In the genomic region with DNA sequence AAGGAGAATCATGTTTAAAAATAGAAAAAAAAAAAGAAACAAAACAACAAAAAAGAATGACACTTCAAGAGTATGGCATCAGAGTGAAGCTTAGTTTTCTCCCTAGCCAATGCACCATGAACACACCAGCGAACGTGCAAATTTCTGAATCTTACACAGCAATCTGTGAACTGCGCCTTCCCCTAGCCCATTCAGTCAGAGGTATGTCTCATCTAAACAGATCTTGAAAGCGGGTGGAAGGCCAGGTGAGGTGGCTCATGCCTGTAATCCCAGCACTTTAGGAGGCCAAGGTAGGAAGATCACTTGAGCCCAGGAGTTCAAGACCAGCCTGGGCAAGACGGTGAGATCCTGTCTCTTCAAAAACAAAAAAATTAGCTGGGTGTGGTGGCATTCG, we compare ENCODE assay signal across 15 cellular contexts.
DNase-seq lines count a peak whose midpoint lies in the region; ATAC-seq and TF ChIP-seq lines count a peak whose summit lies in the region.
"Had no signal": no experiment of that assay in that cellular context is flagged by ENCODE, and none has a peak within 500 bp of the region (broad histone marks: within the 10 kb centered on the region; RNA-seq: fewer than 3 reads in every experiment).

No MANE protein-coding gene starts in this region.

- H3K4ac ChIP-seq in H9 (ENCODE audit: low read depth, low read length), result no peak overlapping the region

- POLR2A ChIA-PET in activated CD4-positive, alpha-beta memory T cell treated with anti-CD3 and anti-CD28 coated beads for 36 hours (lab: Charles Lee), result no interaction called here

- no peak overlapping the region for H3K4me3 Mint-ChIP-seq in H9
- no peak overlapping the region for H3K4me3 Mint-ChIP-seq in activated CD4-positive, alpha-beta memory T cell treated with anti-CD3 and anti-CD28 coated beads for 36 hours

- no peak overlapping the region for H4K5ac ChIP-seq in H9 (ENCODE audit: insufficient read length, low read depth, low read length)

- no peak for ATAC-seq in lung (ENCODE audit: insufficient read depth, low FRiP score)
- no peak for ATAC-seq in GM19395 (IDR thresholded peaks at IDR 0.05; ENCODE audit: unreplicated experiment)
- ATAC-seq in GM19035 (IDR thresholded peaks at IDR 0.05; ENCODE audit: unreplicated experiment), result no peak
- ATAC-seq: stimulated activated naive CD8-positive, alpha-beta T cell treated with anti-CD3 and anti-CD28 coated beads, Interleukin-15, Interleukin-2, amounts not matched to agents 100 U/mL and 50 U/mL, for 24 hours had no signal

- no CpG with 5 or more reads among the region's 6 CpGs for WGBS in H9 (ENCODE audit: extremely low coverage, insufficient read length, low lambda C conversion rate)
- 92 to 94% methylated on average over 6 of the region's 6 CpGs for WGBS in lung, 2 donors
- 74 to 84% (median 77%) methylated on average over 6 of the region's 6 CpGs for WGBS in spleen, 5 donors

- H3K27me3 ChIP-seq in H9 (ENCODE audit: insufficient read depth, low read length) (no peaks in the 10 kb centered on the region), lung (ENCODE audit: control insufficient read depth, insufficient read depth) (no peaks in the 10 kb centered on the region), spleen (replicated peaks in 1 of 7) (no peaks in the 10 kb centered on the region)

- H4K20me1 ChIP-seq in H9 (ENCODE audit: control insufficient read depth, insufficient read depth, insufficient read length), result no peaks in the 10 kb centered on the region

- peaks cover 1 to 10% (median 7%) of the 10 kb centered on the region in 3 experiments; a peak in 6 of 7 replicates for H3K36me3 Mint-ChIP-seq in H9 (ENCODE audit: insufficient read depth in 1 of 3, low read depth in 3 of 3)
- H3K36me3 Mint-ChIP-seq in activated CD4-positive, alpha-beta memory T cell treated with anti-CD3 and anti-CD28 coated beads for 36 hours, result peaks cover 2% of the 10 kb centered on the region

- H3K4me3 ChIP-seq in lung (no peak overlapping the region), spleen (no peak overlapping the region)
- H3K4me3 ChIP-seq: SK-N-MC had no signal

- no peak overlapping the region for H2BK15ac ChIP-seq in H9 (ENCODE audit: low read depth, low read length)

- H3K14ac ChIP-seq in H9 (ENCODE audit: insufficient read depth, low read length), result no peak overlapping the region

- H3K4me1 ChIP-seq in H9 (ENCODE audit: insufficient read depth, low read length), result peaks cover 4% of the 10 kb centered on the region; the same call in 1 of the 2 replicates
- H3K4me1 ChIP-seq in lung (ENCODE audit: control insufficient read depth in 2 of 2, insufficient read depth in 2 of 2, low read length in 2 of 2), result peaks cover 11 to 16% of the 10 kb centered on the region in 2 donors
- H3K4me1 ChIP-seq in spleen, result peaks cover 0 to 89% (median 50%) of the 10 kb centered on the region in 6 donors

- no peak overlapping the region for H3K4me2 ChIP-seq in H9 (ENCODE audit: insufficient read depth, insufficient read length, low read length)

- H2BK20ac ChIP-seq in H9 (ENCODE audit: low read depth, low read length, poor library complexity, severe bottlenecking), result no peak overlapping the region

- no peak overlapping the region for H3K56ac ChIP-seq in H9 (ENCODE audit: insufficient read length, low read depth, low read length)

- no peak overlapping the region for H3K9ac ChIP-seq in H9 (ENCODE audit: extremely low read depth, insufficient read length, low read length)

- H2AK5ac ChIP-seq in H9 (ENCODE audit: insufficient read length, low read length), result no peak overlapping the region

- peaks cover 3% of the 10 kb centered on the region; the same call in 1 of the 2 replicates for H3K79me2 ChIP-seq in H9 (ENCODE audit: insufficient read depth, low read length)

- H3K27me3 Mint-ChIP-seq in H9 (ENCODE audit: low read depth), result no peaks in the 10 kb centered on the region
- no peaks in the 10 kb centered on the region for H3K27me3 Mint-ChIP-seq in activated CD4-positive, alpha-beta memory T cell treated with anti-CD3 and anti-CD28 coated beads for 36 hours

- H2AFZ ChIP-seq in H9 (ENCODE audit: low read length), result no peak overlapping the region

- H4K8ac ChIP-seq in H9 (replicated peaks; ENCODE audit: insufficient read length, low read depth, low read length), result no peak overlapping the region

- peak overlapping the region in 2 of 3 experiments; percentile 32 to 59; a peak in 3 of 7 replicates for H3K27ac Mint-ChIP-seq in H9
- no peak overlapping the region for H3K27ac Mint-ChIP-seq in activated CD4-positive, alpha-beta memory T cell treated with anti-CD3 and anti-CD28 coated beads for 36 hours

- no peak overlapping the region for H3T11ph ChIP-seq in H9 (ENCODE audit: low read length)

- no peak overlapping the region for H2BK5ac ChIP-seq in H9 (ENCODE audit: insufficient read length, low read length)

- H3K36me3 ChIP-seq in lung (ENCODE audit: control insufficient read depth in 2 of 2, insufficient read depth in 2 of 2, low read length in 2 of 2) (peaks cover 0 to under 1% of the 10 kb centered on the region in 2 donors), spleen (peaks cover 0 to 16% (median 5%) of the 10 kb centered on the region in 6 donors)

- no peak overlapping the region for H4K91ac ChIP-seq in H9 (ENCODE audit: insufficient read length, low read depth, low read length)

- H3K18ac ChIP-seq in H9 (ENCODE audit: insufficient read length, low read depth, low read length), result no peak overlapping the region

- CTCF ChIA-PET in activated CD4-positive, alpha-beta memory T cell treated with anti-CD3 and anti-CD28 coated beads for 36 hours (lab: Charles Lee), result interaction anchor here (1.0 kb wide), 1 partner anchor 113 kb away, joined by 4 read pairs; a partner anchor contains a TSS

- no peak for TF ChIP-seq POLR2A in spleen (IDR thresholded peaks at IDR 0.05)

- no peak overlapping the region for H2BK120ac ChIP-seq in H9 (ENCODE audit: low read depth, low read length, poor library complexity, severe bottlenecking)

- H3K9me3 Mint-ChIP-seq in H9, result no peaks in the 10 kb centered on the region
- H3K9me3 Mint-ChIP-seq in activated CD4-positive, alpha-beta memory T cell treated with anti-CD3 and anti-CD28 coated beads for 36 hours, result no peaks in the 10 kb centered on the region

- no peak overlapping the region for H3K23ac ChIP-seq in H9 (ENCODE audit: insufficient read length, low read depth, low read length)

- DNase-seq in H9 (no peak), lung (ENCODE audit: low spot score) (no peak), spleen (no peak)
- DNase-seq in activated CD4-positive, alpha-beta memory T cell treated with anti-CD3 and anti-CD28 coated beads for 36 hours, result no peak
- no peak for DNase-seq in activated naive CD4-positive, alpha-beta T cell (lab: John Stamatoyannopoulos, UW)
- DNase-seq: activated CD4-positive, alpha-beta T cell treated with anti-CD3 and anti-CD28 coated beads for 4 hours; AML-193; cortex of kidney; NCI-H1048; NCI-H526; stimulated activated naive CD8-positive, alpha-beta T cell treated with anti-CD3 and anti-CD28 coated beads, Interleukin-15, Interleukin-2, amounts not matched to agents 100 U/mL and 50 U/mL, for 24 hours had no signal

- intact Hi-C loops in spleen (cut with DNase I; ENCODE audit: low total_unique reads), result loop anchor here (10.0 kb wide), 1 partner anchor 113 kb away; a partner anchor contains a TSS
- intact Hi-C loops in activated CD4-positive, alpha-beta memory T cell treated with anti-CD3 and anti-CD28 coated beads for 36 hours (cut with micrococcal nuclease), result no loop called here

- peaks cover 29 to 36% of the 10 kb centered on the region in 2 experiments for H3K4me1 Mint-ChIP-seq in H9
- H3K4me1 Mint-ChIP-seq in activated CD4-positive, alpha-beta memory T cell treated with anti-CD3 and anti-CD28 coated beads for 36 hours (ENCODE audit: low read depth), result no peaks in the 10 kb centered on the region

- H3K9me3 ChIP-seq in H9 (ENCODE audit: control insufficient read depth, low read depth, low read length), result no peaks in the 10 kb centered on the region
- H3K9me3 ChIP-seq in lung (ENCODE audit: control insufficient read depth in 2 of 2, insufficient read depth in 1 of 2, low read length in 1 of 2), result no peaks in the 10 kb centered on the region
- no peaks in the 10 kb centered on the region for H3K9me3 ChIP-seq in spleen

- no peak overlapping the region for H2BK12ac ChIP-seq in H9 (ENCODE audit: insufficient read length, low read depth, low read length)

- H3K23me2 ChIP-seq in H9 (ENCODE audit: insufficient read length, low read depth, low read length, poor library complexity, severe bottlenecking), result no peaks in the 10 kb centered on the region

- no peaks in the 10 kb centered on the region for H3K79me1 ChIP-seq in H9 (ENCODE audit: insufficient read depth, low read depth, low read length, poor library complexity, severe bottlenecking)

- H3K27ac ChIP-seq in H9 (ENCODE audit: insufficient read length, low read depth, low read length), result no peak overlapping the region
- H3K27ac ChIP-seq in cingulate gyrus (ENCODE audit: low read depth, low read length), result peak overlapping the region; percentile 90
- H3K27ac ChIP-seq in lung (ENCODE audit: low read depth in 1 of 2, low read length in 1 of 2), result peak overlapping the region; percentile 80 to 81
- peak overlapping the region; percentile 1 to 82 (median 72) for H3K27ac ChIP-seq in spleen
- H3K27ac ChIP-seq: SK-N-MC had no signal

- TF ChIP-seq CTCF in H9 (conservative IDR thresholded peaks at IDR 0.05) (no peak), lung (IDR thresholded peaks at IDR 0.05; ENCODE audit: control extremely low read depth, extremely low read depth) (no peak), spleen (IDR thresholded peaks at IDR 0.05 in 8 of 11, conservative IDR thresholded peaks at IDR 0.05 in 3 of 11) (no peak)
